Comparison of ENCODE assay signal across 9 cellular contexts in genomic region chr7:92634125-92634710, GRCh38. TPM values are rescaled to one million over a fixed set of nuclear protein-coding genes. Genes with fewer than 3 reads are reported as not detected.
DNase-seq lines count a peak whose midpoint lies in the region; ATAC-seq and TF ChIP-seq lines count a peak whose summit lies in the region.
"Had no signal": no experiment of that assay in that cellular context is flagged by ENCODE, and none has a peak within 500 bp of the region (broad histone marks: within the 10 kb centered on the region; RNA-seq: fewer than 3 reads in every experiment).

No MANE protein-coding gene starts in this region.

- H3F3A ChIP-seq in DOHH2 (ENCODE audit: control insufficient read depth, insufficient read depth) = peaks cover 3% of the 10 kb centered on the region; the same call in 1 of the 2 replicates

- no peak overlapping the region for H3K27ac ChIP-seq in DOHH2 (ENCODE audit: low read depth, low read length)

- H3K4me2 ChIP-seq in DOHH2 (ENCODE audit: low read length) = peak overlapping the region; percentile 41

- no peaks in the 10 kb centered on the region for H3K27me3 Mint-ChIP-seq in activated naive CD8-positive, alpha-beta T cell
- H3K27me3 Mint-ChIP-seq in T-cell = no peaks in the 10 kb centered on the region

- ATAC-seq in T-cell (replicated peaks in 1 of 4) (no peak), HG03095 (IDR thresholded peaks at IDR 0.05; ENCODE audit: unreplicated experiment) (no peak)

- in situ Hi-C loops in KBM-7 (cut with MboI; ENCODE audit: low pct_unique_long_range_greater_than_20kb, low sequenced_read_pairs) = no loop called here
- in situ Hi-C loops in GM13977 (cut with MboI; ENCODE audit: low pct_unique_long_range_greater_than_20kb, low sequenced_read_pairs, unreplicated experiment) = no loop called here

- H3K9me3 Mint-ChIP-seq in activated naive CD8-positive, alpha-beta T cell (ENCODE audit: low read depth) = no peaks in the 10 kb centered on the region
- peaks cover 0 to 6% (median 2%) of the 10 kb centered on the region in 3 donors for H3K9me3 Mint-ChIP-seq in T-cell

- DNase-seq in KBM-7 (peak; percentile 33), myocyte (ENCODE audit: low read depth) (peak; percentile 40), T-cell (no peak), GM13977 (ENCODE audit: low spot score) (no peak), T1000 (lab: John Stamatoyannopoulos, UW) (no peak)

- 0 out of 2 replicates have a peak, but pooled peaks cover 3% of the 10 kb centered on the region for H3K79me2 ChIP-seq in DOHH2 (ENCODE audit: control insufficient read depth, low read length)

- 0 out of 2 replicates have a peak, but pooled peaks cover 4% of the 10 kb centered on the region for H3K36me3 ChIP-seq in DOHH2 (ENCODE audit: control insufficient read depth, low read length)
- H3K36me3 ChIP-seq: neutrophil had no signal

- H3K27ac Mint-ChIP-seq in activated naive CD8-positive, alpha-beta T cell = peak overlapping the region; percentile 98
- no peak overlapping the region for H3K27ac Mint-ChIP-seq in T-cell

- POLR2A ChIA-PET in T-cell (lab: Charles Lee) = no interaction called here

- 0 out of 2 replicates have a peak overlapping the region, but pooled peaks have one; percentile 7 for H3K4me3 ChIP-seq in DOHH2 (ENCODE audit: low read length)

- H3K4me3 Mint-ChIP-seq in activated naive CD8-positive, alpha-beta T cell = peak overlapping the region; percentile 64
- no peak overlapping the region for H3K4me3 Mint-ChIP-seq in T-cell

- H3K4me1 Mint-ChIP-seq in activated naive CD8-positive, alpha-beta T cell (ENCODE audit: low read depth) = peaks cover 69% of the 10 kb centered on the region
- H3K4me1 Mint-ChIP-seq in T-cell = peaks cover 40 to 55% (median 43%) of the 10 kb centered on the region in 3 donors

- H3K4me1 ChIP-seq in DOHH2 (ENCODE audit: control insufficient read depth, low read length) = peaks cover 42% of the 10 kb centered on the region

- no peaks in the 10 kb centered on the region for H3K9me2 ChIP-seq in DOHH2 (replicated peaks; ENCODE audit: control insufficient read depth, low read length)

- H3K36me3 Mint-ChIP-seq in activated naive CD8-positive, alpha-beta T cell = peaks cover 8% of the 10 kb centered on the region
- H3K36me3 Mint-ChIP-seq in T-cell = peaks cover 5% of the 10 kb centered on the region

- H3K27me3 ChIP-seq in DOHH2 (ENCODE audit: control insufficient read depth, low read length) = no peaks in the 10 kb centered on the region
- H3K27me3 ChIP-seq: neutrophil had no signal

- no peak for TF ChIP-seq CTCF in DOHH2 (IDR thresholded peaks at IDR 0.05; ENCODE audit: low read depth, low read length, poor library complexity, severe bottlenecking)
- no peak for TF ChIP-seq CTCF in GM13977 (IDR thresholded peaks at IDR 0.05; ENCODE audit: extremely low read depth, insufficient read depth, missing control alignments)

- H4K20me1 ChIP-seq in DOHH2 (ENCODE audit: control insufficient read depth, insufficient read depth, low read depth, low read length) = no peaks in the 10 kb centered on the region

- CTCF ChIA-PET in T-cell (lab: Charles Lee) = interaction anchor here (0.5 to 2.3 kb wide), 3 partner anchors 14 to 198 kb away, joined by 4 to 12 read pairs (median 7); no protein-coding TSS in a partner anchor

- no peaks in the 10 kb centered on the region for H3K9me3 ChIP-seq in DOHH2 (ENCODE audit: control insufficient read depth, insufficient read depth, low read length)
- H3K9me3 ChIP-seq: neutrophil had no signal

RNA-seq across cellular contexts. Expression of gene FAM133B, which starts 44.0 kb away (rescaled TPM):
- total RNA-seq in myocyte (23.9 and 26.9 TPM in 2 replicates), T-cell (10 to 100 TPM; 30.1 to 66.6 (median 39.4) TPM)
- polyA plus RNA-seq in myocyte (2012) = 15.4 TPM

Comparison
In these comparisons a context has a peak if more than half of its experiments do, and no peak if none do; other contexts are left out.
1. DNase-seq: peak in KBM-7 (single experiment) and myocyte (single experiment); none in T-cell (0 of 34), GM13977 (single experiment) and T1000 (single experiment).